16 cellular contexts compared by ENCODE assay signal in genomic region chr2:127058656-127059252, GRCh38.
"Had no signal": no experiment of that assay in that cellular context is flagged by ENCODE, and none has a peak within 500 bp of the region (broad histone marks: within the 10 kb centered on the region; RNA-seq: fewer than 3 reads in every experiment).

No MANE protein-coding gene starts in this region.

- H3K4me3 Mint-ChIP-seq: activated naive CD8-positive, alpha-beta T cell treated with anti-CD3 and anti-CD28 coated beads for 36 hours; naive B cell; T-helper 1 cell treated with Interleukin-12 subunit alpha and Interleukin-12 subunit beta and Interleukin-4 antibody, amounts not matched to agents 30 μg/mL and 1 μg/mL, for 36 hours had no signal

- ATAC-seq: gastroesophageal sphincter; heart left ventricle; left ventricle myocardium superior; mucosa of descending colon; stimulated activated naive CD8-positive, alpha-beta T cell treated with anti-CD3 and anti-CD28 coated beads, Interleukin-15, Interleukin-2, amounts not matched to agents 100 U/mL and 50 U/mL, for 24 hours had no signal

- H3K4me1 ChIP-seq: SJSA1 had no signal

- H3K9me3 Mint-ChIP-seq: activated naive CD8-positive, alpha-beta T cell treated with anti-CD3 and anti-CD28 coated beads for 36 hours; naive B cell; T-helper 1 cell treated with Interleukin-12 subunit alpha and Interleukin-12 subunit beta and Interleukin-4 antibody, amounts not matched to agents 30 μg/mL and 1 μg/mL, for 36 hours had no signal

- H3K27me3 ChIP-seq: gastroesophageal sphincter, heart left ventricle, neutrophil, SJSA1, transverse colon had no signal

- H3K27ac Mint-ChIP-seq: activated naive CD8-positive, alpha-beta T cell treated with anti-CD3 and anti-CD28 coated beads for 36 hours; T-helper 1 cell treated with Interleukin-12 subunit alpha and Interleukin-12 subunit beta and Interleukin-4 antibody, amounts not matched to agents 30 μg/mL and 1 μg/mL, for 36 hours had no signal

- DNase-seq: activated CD4-positive, alpha-beta T cell treated with anti-CD3 and anti-CD28 coated beads, Interleukin-2, amount 50 U/mL, for 4 hours; activated CD4-positive, CD25-positive, alpha-beta regulatory T cell treated with anti-CD3 and anti-CD28 coated beads, Interleukin-2, amount 50 U/mL, for 72 hours; activated gamma-delta T cell treated with Interleukin-2 at 50 U/mL for 16 hours; activated naive CD8-positive, alpha-beta T cell treated with anti-CD3 and anti-CD28 coated beads for 36 hours; amniotic stem cell; heart left ventricle; left ventricle myocardium superior; naive B cell; stimulated activated naive CD8-positive, alpha-beta T cell treated with anti-CD3 and anti-CD28 coated beads, Interleukin-15, Interleukin-2, amounts not matched to agents 100 U/mL and 50 U/mL, for 24 hours; transverse colon had no signal

- H3K27ac ChIP-seq: gastroesophageal sphincter, heart left ventricle, neutrophil, SJSA1, transverse colon had no signal

- H3K9me3 ChIP-seq: gastroesophageal sphincter, heart left ventricle, mucosa of descending colon, neutrophil, SJSA1, transverse colon had no signal

- H3K27me3 Mint-ChIP-seq: activated naive CD8-positive, alpha-beta T cell treated with anti-CD3 and anti-CD28 coated beads for 36 hours; naive B cell had no signal

- FAIRE-seq: colon had no signal

- H3K36me3 ChIP-seq: neutrophil, transverse colon had no signal

- H3K4me1 Mint-ChIP-seq: naive B cell had no signal

- H3K4me3 ChIP-seq: gastroesophageal sphincter, heart left ventricle, mucosa of descending colon, SJSA1, transverse colon had no signal
